ENCODE assay signal across 8 cellular contexts in genomic region chr19:1103691-1104451, GRCh38. TPM values are rescaled to one million over a fixed set of nuclear protein-coding genes. Genes with fewer than 3 reads are reported as not detected.
DNase-seq lines count a peak whose midpoint lies in the region; ATAC-seq lines count a peak whose summit lies in the region.

Gene GPX4 (plus strand): TSS chr19:1103994. CDS start chr19:1104044, 50 bp downstream.

- DNase-seq in NCI-H748 (lab: John Stamatoyannopoulos, UW; ENCODE audit: unreplicated experiment), result peak; percentile 97
- DNase-seq in activated CD4-positive, alpha-beta T cell treated with anti-CD3 and anti-CD28 coated beads, Interleukin-2, amount 50 U/mL, for 1 hour, result peak; percentile 99
- DNase-seq in dedifferentiated amniotic fluid mesenchymal stem cell (ENCODE audit: extremely low spot score), result peak; percentile 99
- peak; percentile 99 for DNase-seq in left lobe of liver (ENCODE audit: low spot score)
- peak; percentile 98 for DNase-seq in stimulated activated CD4-positive, alpha-beta T cell treated with anti-CD3 and anti-CD28 coated beads, Interleukin-2, amount 100 ng/mL, for 4 hours (ENCODE audit: low read depth)

- H3K27me3 ChIP-seq in BLaER1, result no peaks in the 10 kb centered on the region

- peaks cover 77% of the 10 kb centered on the region for H3K4me1 ChIP-seq in BLaER1

- peak within 1 kb of the TSS; percentile 90 for H3K4me2 ChIP-seq in BLaER1

- peak; percentile 68 for ATAC-seq in GM19328 (IDR thresholded peaks at IDR 0.05; ENCODE audit: unreplicated experiment)
- ATAC-seq in HG03520 (IDR thresholded peaks at IDR 0.05; ENCODE audit: unreplicated experiment), result peak; percentile 70
- peak; percentile 81 for ATAC-seq in left lobe of liver

- peak within 1 kb of the TSS; percentile 92 for H3K27ac ChIP-seq in BLaER1

- peaks cover 27% of the 10 kb centered on the region for H3K36me3 ChIP-seq in BLaER1

- peak within 1 kb of the TSS; percentile 83 for H3K9ac ChIP-seq in BLaER1

- H3K9me3 ChIP-seq in BLaER1, result no peaks in the 10 kb centered on the region

- H3K4me3 ChIP-seq in BLaER1, result peak within 1 kb of the TSS; percentile 77

- peaks cover 42% of the 10 kb centered on the region for H4K20me1 ChIP-seq in BLaER1

RNA-seq across cellular contexts. Expression of gene GPX4, which starts in this region (rescaled TPM):
- 247 TPM for total RNA-seq in left lobe of liver

Comparison
In these comparisons a context has a peak if more than half of its experiments do, and no peak if none do; other contexts are left out.
1. Peak in every context shown above with its lines: DNase-seq, ATAC-seq, H3K4me3 ChIP-seq and H3K27ac ChIP-seq.